ENCODE assay signal across 1 cellular context in the genomic region with DNA sequence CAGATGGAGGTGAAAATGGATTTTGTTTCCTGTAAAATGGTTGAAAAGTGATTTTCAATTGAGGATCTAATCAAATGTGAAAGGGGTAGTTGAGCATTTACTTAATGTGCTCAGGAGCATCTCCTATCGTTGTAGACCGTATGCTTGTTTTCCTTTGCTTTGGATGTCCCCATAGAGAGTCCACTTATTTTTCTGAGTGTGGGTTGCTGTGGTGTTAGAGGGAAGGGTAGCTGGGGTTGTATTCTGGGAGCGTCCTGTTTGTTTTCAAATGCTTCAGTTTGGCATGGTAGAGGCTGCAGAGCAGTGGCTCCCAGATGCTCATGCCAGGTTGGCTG.
TF ChIP-seq lines count a peak whose summit lies in the region.

No MANE protein-coding gene starts in this region.

TF ChIP-seq in SK-N-SH, 30 proteins besides CTCF, POLR2A, EP300 and RAD21 (continued from another document):
- TF ChIP-seq, protein P1, sequence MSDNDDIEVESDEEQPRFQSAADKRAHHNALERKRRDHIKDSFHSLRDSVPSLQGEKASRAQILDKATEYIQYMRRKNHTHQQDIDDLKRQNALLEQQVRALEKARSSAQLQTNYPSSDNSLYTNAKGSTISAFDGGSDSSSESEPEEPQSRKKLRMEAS (IDR thresholded peaks at IDR 0.05; ENCODE audit: low read depth), result no peak
TF ChIP-seq in SK-N-SH: peak in this region for 0.
